Comparison of ENCODE assay signal across 22 cellular contexts in genomic region chr10:124837687-124838086, GRCh38. TPM values are rescaled to one million over a fixed set of nuclear protein-coding genes. Genes with fewer than 3 reads are reported as not detected.
DNase-seq lines count a peak whose midpoint lies in the region; ATAC-seq, FAIRE-seq and TF ChIP-seq lines count a peak whose summit lies in the region.
"Had no signal": no experiment of that assay in that cellular context is flagged by ENCODE, and none has a peak within 500 bp of the region (broad histone marks: within the 10 kb centered on the region; RNA-seq: fewer than 3 reads in every experiment).

No MANE protein-coding gene starts in this region.

- peaks cover 0 to 44% of the 10 kb centered on the region in 2 donors for H3K36me3 ChIP-seq in gastroesophageal sphincter

- no peaks in the 10 kb centered on the region for H3K27me3 Mint-ChIP-seq in activated CD4-positive, alpha-beta T cell treated with anti-CD3 and anti-CD28 coated beads, Interleukin-2, amount 10 ng/mL, durations not matched to agents 24 days and 14 days
- H3K27me3 Mint-ChIP-seq: CD4-positive, alpha-beta memory T cell had no signal

- no peak overlapping the region for H3K4me3 Mint-ChIP-seq in activated CD4-positive, alpha-beta T cell treated with anti-CD3 and anti-CD28 coated beads, Interleukin-2, amount 10 ng/mL, durations not matched to agents 24 days and 14 days
- H3K4me3 Mint-ChIP-seq: CD4-positive, alpha-beta memory T cell had no signal

- no peaks in the 10 kb centered on the region for H3K4me1 Mint-ChIP-seq in activated CD4-positive, alpha-beta T cell treated with anti-CD3 and anti-CD28 coated beads, Interleukin-2, amount 10 ng/mL, durations not matched to agents 24 days and 14 days
- H3K4me1 Mint-ChIP-seq: CD4-positive, alpha-beta memory T cell had no signal

- no peaks in the 10 kb centered on the region for H3K9me3 ChIP-seq in gastroesophageal sphincter
- H3K9me3 ChIP-seq: A549, HAP-1 had no signal

- intact Hi-C loops in activated CD4-positive, alpha-beta T cell treated with anti-CD3 and anti-CD28 coated beads, Interleukin-2, amount 10 ng/mL, durations not matched to agents 24 days and 14 days (cut with micrococcal nuclease), result no loop called here

- peak; percentile 90 for FAIRE-seq in endometrium (lab: Jason Lieb, UNC)
- FAIRE-seq: A549, GM12891, GM18507, H54 had no signal

- H3K27ac ChIP-seq in gastroesophageal sphincter, result no peak overlapping the region
- H3K27ac ChIP-seq: A549 had no signal

- DNase-seq in AG10803 (ENCODE audit: low read depth) (peak; percentile 26), fibroblast of gingiva (ENCODE audit: low read depth) (peak; percentile 28)
- no peak for DNase-seq in activated effector memory CD4-positive, alpha-beta T cell treated with Interleukin-2 at 50 U/mL for 16 hours
- no peak for DNase-seq in activated CD4-positive, alpha-beta T cell treated with anti-CD3 and anti-CD28 coated beads, Interleukin-2, amount 10 ng/mL, durations not matched to agents 24 days and 14 days
- DNase-seq: 8988T; ACHN; C1 segment of cervical spinal cord; Calu3; CD4-positive, alpha-beta memory T cell; COR-L47; DMS53; DMS79 treated with DMSO at 0.1 percent for 48 hours; GF-D8; GOT3 had no signal

- H3K9me3 Mint-ChIP-seq in activated CD4-positive, alpha-beta T cell treated with anti-CD3 and anti-CD28 coated beads, Interleukin-2, amount 10 ng/mL, durations not matched to agents 24 days and 14 days, result no peaks in the 10 kb centered on the region
- H3K9me3 Mint-ChIP-seq: CD4-positive, alpha-beta memory T cell had no signal

- TF ChIP-seq POLR2A in gastroesophageal sphincter (IDR thresholded peaks at IDR 0.05), result no peak

- H3K36me3 Mint-ChIP-seq in activated CD4-positive, alpha-beta T cell treated with anti-CD3 and anti-CD28 coated beads, Interleukin-2, amount 10 ng/mL, durations not matched to agents 24 days and 14 days (ENCODE audit: low read depth), result peaks cover 27% of the 10 kb centered on the region

- no peak overlapping the region for H3K27ac Mint-ChIP-seq in activated CD4-positive, alpha-beta T cell treated with anti-CD3 and anti-CD28 coated beads, Interleukin-2, amount 10 ng/mL, durations not matched to agents 24 days and 14 days

- WGBS in gastroesophageal sphincter (ENCODE audit: low coverage in 1 of 2), 2 donors, result 68 to 82% methylated on average over 2 of the region's 2 CpGs

- no peaks in the 10 kb centered on the region for H3K27me3 ChIP-seq in gastroesophageal sphincter

- H3K4me3 ChIP-seq in AG10803 (ENCODE audit: low read length) (no peak overlapping the region), gastroesophageal sphincter (no peak overlapping the region)
- H3K4me3 ChIP-seq: A549, HAP-1 had no signal

- H3K4me1 ChIP-seq in gastroesophageal sphincter, result no peaks in the 10 kb centered on the region
- H3K4me1 ChIP-seq: A549, HAP-1 had no signal

- no peak for TF ChIP-seq EP300 in gastroesophageal sphincter (IDR thresholded peaks at IDR 0.05)

- TF ChIP-seq CTCF in AG10803 (conservative IDR thresholded peaks at IDR 0.05; ENCODE audit: low read length), result no peak
- TF ChIP-seq CTCF in gastroesophageal sphincter (IDR thresholded peaks at IDR 0.05), result no peak

- peak; percentile 83 for ATAC-seq in gastroesophageal sphincter
- no peak for ATAC-seq in GM19035 (IDR thresholded peaks at IDR 0.05; ENCODE audit: unreplicated experiment)
- ATAC-seq: A549 had no signal

RNA-seq across cellular contexts. Expression of gene ABRAXAS2, which starts 36.1 kb away (rescaled TPM):
- total RNA-seq in gastroesophageal sphincter, result 10 to 100 TPM; 12.9 to 17.7 (median 16.8) TPM
- 19.0 and 21.1 TPM in 2 replicates for total RNA-seq in activated CD4-positive, alpha-beta T cell treated with anti-CD3 and anti-CD28 coated beads, Interleukin-2, amount 10 ng/mL, durations not matched to agents 24 days and 14 days

RNA-seq across cellular contexts. Expression of gene EEF1AKMT2, which starts 46.0 kb away (rescaled TPM):
- 10 to 100 TPM in 3 of 4 donors, 1 to 10 TPM in 1; 9.1 to 18.6 (median 10.5) TPM for total RNA-seq in gastroesophageal sphincter
- 21.5 and 22.3 TPM in 2 replicates for total RNA-seq in activated CD4-positive, alpha-beta T cell treated with anti-CD3 and anti-CD28 coated beads, Interleukin-2, amount 10 ng/mL, durations not matched to agents 24 days and 14 days

Comparison
In these comparisons a context has a peak if more than half of its experiments do, and no peak if none do; other contexts are left out.
1. DNase-seq: peak in AG10803 (single experiment) and fibroblast of gingiva (single experiment); none in activated effector memory CD4-positive, alpha-beta T cell treated with Interleukin-2 at 50 U/mL for 16 hours (single experiment) and activated CD4-positive, alpha-beta T cell treated with anti-CD3 and anti-CD28 coated beads, Interleukin-2, amount 10 ng/mL, durations not matched to agents 24 days and 14 days (single experiment).